Comparison of ENCODE assay signal across 8 cellular contexts in the genomic region with DNA sequence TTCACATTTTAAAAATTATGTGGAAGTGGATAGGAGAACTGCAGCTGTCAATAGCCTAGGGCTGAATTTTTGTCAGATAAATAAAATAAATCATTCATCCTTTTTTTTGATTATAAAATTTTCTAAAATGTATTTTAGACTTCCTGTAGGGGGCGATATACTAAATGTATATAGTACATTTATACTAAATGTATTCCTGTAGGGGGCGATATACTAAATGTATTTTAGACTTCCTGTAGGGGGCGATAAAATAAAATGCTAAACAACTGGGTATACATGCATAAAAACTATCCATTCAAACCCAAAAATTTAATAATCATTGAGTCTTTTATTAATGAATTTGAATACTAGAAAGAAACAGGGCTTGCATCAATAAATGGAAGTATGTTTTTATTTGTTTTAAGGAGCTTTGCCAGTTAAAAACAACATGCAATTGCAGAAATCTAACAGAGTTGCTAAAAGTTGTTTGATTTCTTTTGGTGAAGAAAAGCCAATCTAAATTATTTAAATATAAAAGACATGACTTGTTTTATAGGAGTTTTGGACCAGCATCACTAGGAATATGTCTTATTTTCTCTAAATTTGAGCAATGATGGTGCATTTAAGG. TPM values are rescaled to one million over a fixed set of nuclear protein-coding genes. Genes with fewer than 3 reads are reported as not detected.
DNase-seq lines count a peak whose midpoint lies in the region; ATAC-seq and TF ChIP-seq lines count a peak whose summit lies in the region.

No MANE protein-coding gene starts in this region.

- H3K27ac ChIP-seq in heart left ventricle: peak overlapping the region in 6 of 12 donors; percentile 10 to 94 (median 41)
- no peak overlapping the region for H3K27ac ChIP-seq in testis

- TF ChIP-seq CTCF in heart left ventricle (IDR thresholded peaks at IDR 0.05): peak; percentile 73 to 99 (median 89)
- TF ChIP-seq CTCF in LNCAP (IDR thresholded peaks at IDR 0.05): peak; percentile 92
- TF ChIP-seq CTCF in fibroblast of villous mesenchyme (IDR thresholded peaks at IDR 0.05; ENCODE audit: insufficient read depth, low read depth, low read length): peak; percentile 88
- TF ChIP-seq CTCF in testis (IDR thresholded peaks at IDR 0.05): peak; percentile 65 to 99 (median 69)

- intact Hi-C loops in heart left ventricle (cut with DNase I) (loop anchor here in 8 of 10 donors (5.0 to 10.0 kb wide), 7 partner anchors 103 to 245 kb away; a partner anchor contains a TSS), Right ventricle myocardium inferior (cut with DNase I) (loop anchor here (10.0 kb wide), 2 partner anchors 205 to 245 kb away; a partner anchor contains a TSS), testis (cut with DNase I; ENCODE audit: low total_unique reads) (no loop called here)

- H3K9me3 ChIP-seq in heart left ventricle (no peaks in the 10 kb centered on the region), testis (no peaks in the 10 kb centered on the region)

- ATAC-seq in heart left ventricle: no peak
- ATAC-seq in Right ventricle myocardium inferior: no peak

- H3K27me3 ChIP-seq in heart left ventricle (no peaks in the 10 kb centered on the region), testis (no peaks in the 10 kb centered on the region)

- DNase-seq in heart left ventricle: no peak
- no peak for DNase-seq in Right ventricle myocardium inferior (ENCODE audit: missing footprints)
- peak; percentile 64 for DNase-seq in SHP77 treated with DMSO at 0.1 percent for 48 hours (lab: John Stamatoyannopoulos, UW)
- peak; percentile 39 for DNase-seq in fibroblast of villous mesenchyme (ENCODE audit: low read depth)
- no peak for DNase-seq in testis
- DNase-seq in anterior cingulate cortex (lab: John Stamatoyannopoulos, UW): no peak
- no peak for DNase-seq in stimulated activated CD8-positive, alpha-beta memory T cell treated with anti-CD3 and anti-CD28 coated beads, Interleukin-4, amount 100 ng/mL, for 48 hours

- H3K4me1 ChIP-seq in heart left ventricle (peaks cover 0 to 37% (median 16%) of the 10 kb centered on the region in 12 donors), testis (no peaks in the 10 kb centered on the region)

- H3K36me3 ChIP-seq in heart left ventricle: no peaks in the 10 kb centered on the region
- H3K36me3 ChIP-seq in testis (ENCODE audit: low read depth, missing control alignments): no peaks in the 10 kb centered on the region

- TF ChIP-seq POLR2A in heart left ventricle (IDR thresholded peaks at IDR 0.05) (no peak), testis (IDR thresholded peaks at IDR 0.05) (no peak)

- 21 to 28% (median 22%) methylated on average over 3 of the region's 3 CpGs for WGBS in heart left ventricle, 4 donors
- WGBS in testis, 2 donors: 27 to 34% methylated on average over 3 of the region's 3 CpGs

- H3K4me3 ChIP-seq in heart left ventricle (no peak overlapping the region), fibroblast of villous mesenchyme (ENCODE audit: low read depth, low read length) (no peak overlapping the region), testis (no peak overlapping the region)

RNA-seq across cellular contexts. Expression of a gene that starts 31.4 kb away (rescaled TPM):
- total RNA-seq in heart left ventricle (under 1 TPM in 1 of 9 donors, not detected in 8; 0.07 TPM), Right ventricle myocardium inferior (not detected), fibroblast of villous mesenchyme (under 0.01 TPM in 1 of 2 replicates, not detected in the other), testis (under 1 TPM; 0.12 to 0.55 TPM)
- polyA plus RNA-seq in heart left ventricle (under 1 TPM in 1 of 2 donors, not detected in 1; 0.06 TPM), testis (ENCODE audit: insufficient read depth, low read depth, low replicate concordance) (0.88 TPM)

RNA-seq across cellular contexts. Expression of a gene that starts 46.8 kb away (rescaled TPM):
- under 1 TPM in 1 of 9 donors, not detected in 8; 0.51 TPM for total RNA-seq in heart left ventricle
- polyA plus RNA-seq in heart left ventricle: under 1 TPM in 1 of 2 donors, not detected in 1; 0.14 TPM
- not detected for total RNA-seq in Right ventricle myocardium inferior
- total RNA-seq in fibroblast of villous mesenchyme: not detected in 2 replicates
- total RNA-seq in testis: under 1 TPM; 0.12 to 0.63 TPM
- 0.37 TPM for polyA plus RNA-seq in testis (ENCODE audit: insufficient read depth, low read depth, low replicate concordance)

Comparison
In these comparisons a context has a peak if more than half of its experiments do, and no peak if none do; other contexts are left out.
1. DNase-seq: peak in SHP77 treated with DMSO at 0.1 percent for 48 hours (single experiment) and fibroblast of villous mesenchyme (single experiment); none in heart left ventricle (0 of 5), Right ventricle myocardium inferior (single experiment), testis (single experiment), anterior cingulate cortex (0 of 58) and stimulated activated CD8-positive, alpha-beta memory T cell treated with anti-CD3 and anti-CD28 coated beads, Interleukin-4, amount 100 ng/mL, for 48 hours (single experiment).
2. Peak in every context shown above with its lines, with median percentiles within 50 percentile points of each other: CTCF ChIP-seq.